In genomic region chr20:25991051-25991755, GRCh38 we compare ENCODE assay signal across 25 cellular contexts.
"Had no signal": no experiment of that assay in that cellular context is flagged by ENCODE, and none has a peak within 500 bp of the region (broad histone marks: within the 10 kb centered on the region; RNA-seq: fewer than 3 reads in every experiment).

No MANE protein-coding gene starts in this region.

- DNase-seq: hypothalamus; immature natural killer cell; kidney; left colon; left lung; mesendoderm; midbrain; mucosa of descending colon; naive thymus-derived CD4-positive, alpha-beta T cell; nucleus accumbens; stimulated activated CD4-positive, alpha-beta T cell treated with anti-CD3 and anti-CD28 coated beads, Interleukin-12 subunit alpha, Interleukin-12 subunit beta, amount 100 ng/mL, for 4 hours; stimulated activated CD4-positive, alpha-beta T cell treated with anti-CD3 and anti-CD28 coated beads, Interleukin-15, amount 100 ng/mL, for 24 hours; stimulated activated CD4-positive, alpha-beta T cell treated with anti-CD3 and anti-CD28 coated beads, Interleukin-2, amount 100 ng/mL, for 24 hours; stimulated activated CD4-positive, alpha-beta T cell treated with anti-CD3 and anti-CD28 coated beads, Interleukin-4, amount 100 ng/mL, for 1 hour; stimulated activated naive B cell treated with anti-CD40 and anti-IgM and Interleukin-4, amounts not matched to agents 10 μg/mL and 1 μg/mL and 100 μg/mL, for 72 hours; stimulated activated naive CD8-positive, alpha-beta T cell treated with anti-CD3 and anti-CD28 coated beads, Interleukin-15, Interleukin-2, amounts not matched to agents 100 U/mL and 50 U/mL, for 24 hours; stomach; testis; thyroid gland; transverse colon had no signal

- H3K27me3 ChIP-seq: right atrium auricular region, right lobe of liver, testis, thyroid gland, transverse colon, upper lobe of left lung had no signal

- H3K4me1 ChIP-seq: left lung, testis, thyroid gland, transverse colon had no signal

- H3K4me3 ChIP-seq: left lung, lung, mucosa of descending colon, right atrium auricular region, right lobe of liver, smooth muscle cell, stomach, testis, thyroid gland, transverse colon, upper lobe of left lung had no signal

- H3K9me3 ChIP-seq: left lung, mucosa of descending colon, right atrium auricular region, right lobe of liver, stomach, testis, thyroid gland, transverse colon, upper lobe of left lung had no signal

- H3K36me3 ChIP-seq: left lung, right atrium auricular region, right lobe of liver, stomach, thyroid gland, transverse colon, upper lobe of left lung had no signal

- H3K27ac ChIP-seq: left lung, right atrium auricular region, right lobe of liver, stomach, testis, thyroid gland, transverse colon, upper lobe of left lung had no signal
